8 cellular contexts compared by ENCODE assay signal in genomic region chr1:6554031-6554906, GRCh38. TPM values are rescaled to one million over a fixed set of nuclear protein-coding genes. Genes with fewer than 3 reads are reported as not detected.
A peak's percentile ranks its signal among the peaks of the same experiment; 100 is the strongest.
DNase-seq lines count a peak whose midpoint lies in the region; ATAC-seq and TF ChIP-seq lines count a peak whose summit lies in the region.

NOL9 (minus strand) TSS chr1:6554513; CDS start chr1:6554502, 11 bp downstream.

- ATAC-seq in omental fat pad (ENCODE audit: low FRiP score) = peak; percentile 96

- H3K9me3 ChIP-seq in SK-N-MC (ENCODE audit: low read depth, low read length) (no peaks in the 10 kb centered on the region), testis (no peaks in the 10 kb centered on the region)

- TF ChIP-seq POLR2A in testis (IDR thresholded peaks at IDR 0.05) = no peak

- peak; percentile 68 for DNase-seq in HFF-Myc (ENCODE audit: extremely low read depth, low read depth)
- peak; percentile 89 for DNase-seq in MV-4-11 (lab: John Stamatoyannopoulos, UW)
- peak; percentile 42 for DNase-seq in SK-N-MC (ENCODE audit: low read depth, low spot score)
- peak; percentile 95 for DNase-seq in activated naive CD4-positive, alpha-beta T cell treated with anti-CD3 and anti-CD28 coated beads, Interleukin-2, amount 50 U/mL, for 16 hours
- DNase-seq in glomerular endothelial cell (ENCODE audit: extremely low read depth, low read depth, low spot score) = peak; percentile 44
- DNase-seq in omental fat pad (ENCODE audit: low spot score) = peak; percentile 78
- peak; percentile 95 for DNase-seq in testis

- H3K4me3 ChIP-seq in GM08714 (ENCODE audit: low read length) (peak within 1 kb of the TSS; percentile 94), HFF-Myc (replicated peaks; ENCODE audit: low read depth, low read length) (peak within 1 kb of the TSS; percentile 100), SK-N-MC (peak within 1 kb of the TSS; percentile 91), testis (peak within 1 kb of the TSS; percentile 96 to 97)

- H3K27me3 ChIP-seq in testis = no peaks in the 10 kb centered on the region

- peak within 1 kb of the TSS; percentile 73; the same call in 1 of the 2 replicates for H3K27ac ChIP-seq in SK-N-MC
- peak within 1 kb of the TSS; percentile 74 to 77 for H3K27ac ChIP-seq in testis

- WGBS in testis, 2 donors = 2 to 5% methylated on average over 23 to 84 of the region's 87 CpGs

- intact Hi-C loops in testis (cut with DNase I; ENCODE audit: low total_unique reads) = no loop called here

- H3K4me1 ChIP-seq in testis = peaks cover 21% of the 10 kb centered on the region

- TF ChIP-seq CTCF in HFF-Myc (IDR thresholded peaks at IDR 0.05; ENCODE audit: low read depth, low read length, missing control alignments) (peak; percentile 90), omental fat pad (IDR thresholded peaks at IDR 0.05) (peak in 2 of 3 donors; percentile 84 to 94), testis (IDR thresholded peaks at IDR 0.05) (peak; percentile 94 to 99 (median 98))

- H3K36me3 ChIP-seq in SK-N-MC (ENCODE audit: insufficient read depth, low read length) (peaks cover 17% of the 10 kb centered on the region), testis (ENCODE audit: low read depth, missing control alignments) (no peaks in the 10 kb centered on the region)

- peak within 1 kb of the TSS; percentile 96 for H3K9ac ChIP-seq in SK-N-MC (ENCODE audit: insufficient read length)

RNA-seq across cellular contexts. Expression of gene NOL9, which starts in this region (rescaled TPM):
- total RNA-seq in glomerular endothelial cell = 19.5 and 32.1 TPM in 2 replicates
- total RNA-seq in omental fat pad = 10 to 100 TPM; 18.2 to 45.2 (median 24.7) TPM
- 10 to 100 TPM; 29.0 to 34.6 TPM for total RNA-seq in testis
- 11.4 TPM for polyA plus RNA-seq in testis (ENCODE audit: insufficient read depth, low read depth, low replicate concordance)

Comparison
In these comparisons a context has a peak if more than half of its experiments do, and no peak if none do; other contexts are left out.
1. Peak in every context shown above with its lines: DNase-seq, ATAC-seq, H3K4me3 ChIP-seq and H3K27ac ChIP-seq.
2. DNase-seq: peak in every context shown above with its lines; median percentile 95 in activated naive CD4-positive, alpha-beta T cell treated with anti-CD3 and anti-CD28 coated beads, Interleukin-2, amount 50 U/mL, for 16 hours; 95 in testis; 89 in MV-4-11; 78 in omental fat pad; 68 in HFF-Myc; 44 in glomerular endothelial cell; 42 in SK-N-MC.